In genomic region chr2:11203480-11203879, GRCh38 we compare ENCODE assay signal across 9 cellular contexts. TPM values are rescaled to one million over a fixed set of nuclear protein-coding genes. Genes with fewer than 3 reads are reported as not detected.
DNase-seq lines count a peak whose midpoint lies in the region; ATAC-seq and TF ChIP-seq lines count a peak whose summit lies in the region.
"Had no signal": no experiment of that assay in that cellular context is flagged by ENCODE, and none has a peak within 500 bp of the region (broad histone marks: within the 10 kb centered on the region; RNA-seq: fewer than 3 reads in every experiment).

No MANE protein-coding gene starts in this region.

- DNase-seq in GM04504 (ENCODE audit: low read depth) (peak; percentile 64), lung microvascular endothelial cell (ENCODE audit: low read depth in 2 of 2) (peak; percentile 25 to 79), NCI-H1417 (lab: John Stamatoyannopoulos, UW) (no peak), superior temporal gyrus (ENCODE audit: extremely low spot score) (no peak), NK-92 (lab: John Stamatoyannopoulos, UW; ENCODE audit: unreplicated experiment) (no peak), DMS153 treated with DMSO at 0.1 percent for 48 hours (lab: John Stamatoyannopoulos, UW; ENCODE audit: unreplicated experiment) (no peak)
- DNase-seq: erythroblast had no signal

- ATAC-seq in HG02798 (IDR thresholded peaks at IDR 0.05; ENCODE audit: poor library complexity, unreplicated experiment) (peak; percentile 50), SK-N-SH treated with all-trans-retinoic acid at 6 μM for 48 hours (peak; percentile 84)

TF ChIP-seq in SK-N-SH treated with all-trans-retinoic acid at 6 μM for 48 hours, 23 proteins besides CTCF, POLR2A, EP300 and RAD21:
- TF ChIP-seq RARB (CRISPR knock-in tag; IDR thresholded peaks at IDR 0.05) (no peak), ISL1 (CRISPR knock-in tag; IDR thresholded peaks at IDR 0.05) (peak; percentile 78)

RNA-seq across cellular contexts. Expression of gene SLC66A3, which starts 48.2 kb away (rescaled TPM):
- total RNA-seq in lung microvascular endothelial cell, result 35.5 and 37.1 TPM in 2 replicates

Comparison
In these comparisons a context has a peak if more than half of its experiments do, and no peak if none do; other contexts are left out.
1. DNase-seq: peak in GM04504 (single experiment) and lung microvascular endothelial cell (2 of 2); none in NCI-H1417 (0 of 3), superior temporal gyrus (single experiment), NK-92 (single experiment) and DMS153 treated with DMSO at 0.1 percent for 48 hours (single experiment).